12 cellular contexts compared by ENCODE assay signal in genomic region chr5:170634236-170634990, GRCh38.
A peak's percentile ranks its signal among the peaks of the same experiment; 100 is the strongest.
DNase-seq lines count a peak whose midpoint lies in the region; ATAC-seq, FAIRE-seq and TF ChIP-seq lines count a peak whose summit lies in the region.
"Had no signal": no experiment of that assay in that cellular context is flagged by ENCODE, and none has a peak within 500 bp of the region (broad histone marks: within the 10 kb centered on the region; RNA-seq: fewer than 3 reads in every experiment).

No MANE protein-coding gene starts in this region.

- H2BK120ac ChIP-seq in mesendoderm (ENCODE audit: low read depth, low read length) = no peak overlapping the region

- no peak overlapping the region for H2BK5ac ChIP-seq in mesendoderm (ENCODE audit: low read length)

- H3K27ac Mint-ChIP-seq in astrocyte (ENCODE audit: unreplicated experiment) (no peak overlapping the region), type B pancreatic cell (peak overlapping the region; percentile 85)
- H3K27ac Mint-ChIP-seq: stimulated activated naive B cell treated with anti-CD40 and anti-IgM and Interleukin-4, amounts not matched to agents 10 μg/mL and 1 μg/mL and 100 μg/mL, for 72 hours had no signal

- H3K9ac ChIP-seq in astrocyte (ENCODE audit: low read length) (no peak overlapping the region), mesendoderm (ENCODE audit: low read length) (no peak overlapping the region)

- TF ChIP-seq CTCF in cardiac muscle cell (IDR thresholded peaks at IDR 0.05; ENCODE audit: low read depth, low read length) (no peak), astrocyte (IDR thresholded peaks at IDR 0.05; ENCODE audit: insufficient read depth, low read depth, low read length) (no peak), type B pancreatic cell (conservative IDR thresholded peaks at IDR 0.05) (no peak)

- H3K4me2 ChIP-seq in astrocyte (ENCODE audit: low read length) = peak overlapping the region; percentile 82
- H3K4me2 ChIP-seq in mesendoderm (ENCODE audit: low read length) = no peak overlapping the region

- H4K5ac ChIP-seq in mesendoderm (ENCODE audit: low read length) = no peak overlapping the region

- WGBS in mesendoderm (ENCODE audit: extremely low coverage, insufficient coverage, low lambda C conversion rate) = no CpG with 5 or more reads among the region's 6 CpGs

- DNase-seq in cardiac muscle cell (ENCODE audit: low read depth in 1 of 2, low spot score in 1 of 2) (no peak), left ventricle myocardium superior (no peak), astrocyte (ENCODE audit: low read depth) (no peak), mesendoderm (peak; percentile 11), type B pancreatic cell (ENCODE audit: extremely low spot score, unreplicated experiment) (no peak), NCI-H1436 (lab: John Stamatoyannopoulos, UW) (no peak), DMS114 treated with DMSO at 0.1 percent for 48 hours (lab: John Stamatoyannopoulos, UW; ENCODE audit: unreplicated experiment) (no peak)
- DNase-seq: effector CD8-positive, alpha-beta T cell; stimulated activated naive B cell treated with anti-CD40 and anti-IgM and Interleukin-4, amounts not matched to agents 10 μg/mL and 1 μg/mL and 100 μg/mL, for 72 hours had no signal

- H2BK15ac ChIP-seq in mesendoderm (replicated peaks; ENCODE audit: low read depth) = no peak overlapping the region

- H2AK5ac ChIP-seq in mesendoderm (ENCODE audit: low read length) = no peak overlapping the region

- intact Hi-C loops in left ventricle myocardium superior (cut with micrococcal nuclease) = no loop called here

- H3K4me3 ChIP-seq in cardiac muscle cell = no peak overlapping the region
- H3K4me3 ChIP-seq in astrocyte (ENCODE audit: insufficient read depth, low read depth, low read length) = no peak overlapping the region
- no peak overlapping the region for H3K4me3 ChIP-seq in mesendoderm (ENCODE audit: low read length)

- no peak overlapping the region for H2AFZ ChIP-seq in astrocyte (ENCODE audit: low read depth, low read length)

- no peak for FAIRE-seq in astrocyte (lab: Jason Lieb, UNC)
- FAIRE-seq: G401.6 had no signal

- H3K23ac ChIP-seq in mesendoderm (ENCODE audit: low read length) = no peak overlapping the region

- peaks cover 7% of the 10 kb centered on the region for H3K4me1 ChIP-seq in cardiac muscle cell (ENCODE audit: low read depth)
- peaks cover 12% of the 10 kb centered on the region for H3K4me1 ChIP-seq in astrocyte (ENCODE audit: insufficient read depth, low read length)
- peaks cover 8% of the 10 kb centered on the region for H3K4me1 ChIP-seq in mesendoderm (ENCODE audit: control insufficient read depth, low read depth, low read length)

- no peaks in the 10 kb centered on the region for H3K27me3 ChIP-seq in cardiac muscle cell
- H3K27me3 ChIP-seq in astrocyte (ENCODE audit: insufficient read depth, low read length) = no peaks in the 10 kb centered on the region
- H3K27me3 ChIP-seq in mesendoderm (ENCODE audit: insufficient read depth, low read length, poor library complexity) = no peaks in the 10 kb centered on the region
- H3K27me3 ChIP-seq: adrenal gland had no signal

- no peak overlapping the region for H4K8ac ChIP-seq in mesendoderm (ENCODE audit: low read depth, low read length)

- H3K4ac ChIP-seq in mesendoderm (ENCODE audit: low read depth, low read length) = no peak overlapping the region

- H3K4me3 Mint-ChIP-seq in astrocyte (ENCODE audit: unreplicated experiment) (no peak overlapping the region), type B pancreatic cell (peak overlapping the region; percentile 71)

- H3K27me3 Mint-ChIP-seq in astrocyte (ENCODE audit: low read depth, unreplicated experiment) = peaks cover 25% of the 10 kb centered on the region
- peaks cover 33% of the 10 kb centered on the region for H3K27me3 Mint-ChIP-seq in type B pancreatic cell

- H3K79me2 ChIP-seq in astrocyte (ENCODE audit: insufficient read depth, low read length) = no peaks in the 10 kb centered on the region
- H3K79me2 ChIP-seq in mesendoderm (ENCODE audit: control insufficient read depth, insufficient read depth, low read length) = no peaks in the 10 kb centered on the region

- H3K4me1 Mint-ChIP-seq in astrocyte (ENCODE audit: low read depth, unreplicated experiment) (peaks cover 15% of the 10 kb centered on the region), type B pancreatic cell (ENCODE audit: unreplicated experiment) (peaks cover 24% of the 10 kb centered on the region)

- H3K36me3 Mint-ChIP-seq in astrocyte (ENCODE audit: low read depth, unreplicated experiment) (no peaks in the 10 kb centered on the region), type B pancreatic cell (no peaks in the 10 kb centered on the region)
- H3K36me3 Mint-ChIP-seq: stimulated activated naive B cell treated with anti-CD40 and anti-IgM and Interleukin-4, amounts not matched to agents 10 μg/mL and 1 μg/mL and 100 μg/mL, for 72 hours had no signal

- no peak for ATAC-seq in left ventricle myocardium superior
- ATAC-seq in HG02763 (IDR thresholded peaks at IDR 0.05; ENCODE audit: unreplicated experiment) = no peak

- H3K18ac ChIP-seq in mesendoderm (ENCODE audit: low read length) = no peak overlapping the region

- no peaks in the 10 kb centered on the region for H3K36me3 ChIP-seq in cardiac muscle cell
- no peaks in the 10 kb centered on the region for H3K36me3 ChIP-seq in astrocyte (ENCODE audit: insufficient read depth, low read length)
- no peaks in the 10 kb centered on the region for H3K36me3 ChIP-seq in mesendoderm (ENCODE audit: control insufficient read depth, insufficient read depth, low read length)
- H3K36me3 ChIP-seq: adrenal gland had no signal

- H3K27ac ChIP-seq in cardiac muscle cell = peak overlapping the region; percentile 46
- no peak overlapping the region for H3K27ac ChIP-seq in astrocyte (ENCODE audit: low read depth, low read length)
- H3K27ac ChIP-seq in mesendoderm (ENCODE audit: low read depth, low read length) = no peak overlapping the region

- H3K9me3 Mint-ChIP-seq in astrocyte (ENCODE audit: unreplicated experiment) (no peaks in the 10 kb centered on the region), type B pancreatic cell (no peaks in the 10 kb centered on the region)
- H3K9me3 Mint-ChIP-seq: stimulated activated naive B cell treated with anti-CD40 and anti-IgM and Interleukin-4, amounts not matched to agents 10 μg/mL and 1 μg/mL and 100 μg/mL, for 72 hours had no signal

- no peaks in the 10 kb centered on the region for H3K79me1 ChIP-seq in mesendoderm (ENCODE audit: low read length)

- H4K20me1 ChIP-seq in astrocyte (ENCODE audit: insufficient read depth, low read length) = no peaks in the 10 kb centered on the region

- no peaks in the 10 kb centered on the region for H3K9me3 ChIP-seq in cardiac muscle cell (ENCODE audit: low read depth)
- H3K9me3 ChIP-seq in astrocyte (ENCODE audit: insufficient read depth, low read depth, low read length) = no peaks in the 10 kb centered on the region
- H3K9me3 ChIP-seq: adrenal gland had no signal

- no peak overlapping the region for H3K56ac ChIP-seq in mesendoderm (ENCODE audit: low read length)
